Comparison of ENCODE assay signal across 8 cellular contexts in genomic region chr3:123552095-123552714, GRCh38. TPM values are rescaled to one million over a fixed set of nuclear protein-coding genes. Genes with fewer than 3 reads are reported as not detected.
DNase-seq lines count a peak whose midpoint lies in the region; ATAC-seq and TF ChIP-seq lines count a peak whose summit lies in the region.

No MANE protein-coding gene starts in this region.

- H3K36me3 Mint-ChIP-seq in progenitor cell of endocrine pancreas (ENCODE audit: insufficient read depth) = peaks cover 52% of the 10 kb centered on the region

- no peak overlapping the region for H3K27ac Mint-ChIP-seq in progenitor cell of endocrine pancreas

- no peaks in the 10 kb centered on the region for H3K27me3 Mint-ChIP-seq in progenitor cell of endocrine pancreas

- H3K4me1 Mint-ChIP-seq in progenitor cell of endocrine pancreas (ENCODE audit: low read depth) = no peaks in the 10 kb centered on the region

- DNase-seq in NCI-H1105 treated with DMSO at 0.1 percent for 48 hours (lab: John Stamatoyannopoulos, UW) (peak; percentile 28), NCI-H1105 (lab: John Stamatoyannopoulos, UW) (no peak), NCI-H1694 (lab: John Stamatoyannopoulos, UW) (peak; percentile 24), T47D (ENCODE audit: low read depth in 1 of 2, low spot score in 1 of 2) (peak; percentile 29 to 33), progenitor cell of endocrine pancreas (ENCODE audit: low spot score, unreplicated experiment) (no peak), T-helper 1 cell (no peak), NCI-H2227 treated with DMSO at 0.1 percent for 48 hours (lab: John Stamatoyannopoulos, UW) (no peak)

- H3K4me3 Mint-ChIP-seq in progenitor cell of endocrine pancreas (ENCODE audit: low read depth) = no peak overlapping the region

- peak; percentile 51 for TF ChIP-seq CTCF in progenitor cell of endocrine pancreas (IDR thresholded peaks at IDR 0.05; ENCODE audit: unreplicated experiment)

- no peak for ATAC-seq in HG02642 (IDR thresholded peaks at IDR 0.05; ENCODE audit: poor library complexity, unreplicated experiment)

- in situ Hi-C loops in T47D (cut with HindIII; ENCODE audit: low pct_unique_long_range_greater_than_20kb, low sequenced_read_pairs) = no loop called here

- H3K9me3 Mint-ChIP-seq in progenitor cell of endocrine pancreas (ENCODE audit: low read depth) = peaks cover 28% of the 10 kb centered on the region

RNA-seq across cellular contexts. Expression of gene HACD2, which starts 32.6 kb away (rescaled TPM):
- 54.4 and 57.6 TPM in 2 replicates for total RNA-seq in progenitor cell of endocrine pancreas

Comparison
In these comparisons a context has a peak if more than half of its experiments do, and no peak if none do; other contexts are left out.
1. DNase-seq: peak in NCI-H1105 treated with DMSO at 0.1 percent for 48 hours (single experiment), NCI-H1694 (single experiment) and T47D (2 of 2); none in NCI-H1105 (single experiment), progenitor cell of endocrine pancreas (single experiment), T-helper 1 cell (0 of 5) and NCI-H2227 treated with DMSO at 0.1 percent for 48 hours (single experiment).